21 cellular contexts compared by ENCODE assay signal in genomic region chr18:55663891-55664290, GRCh38.
"Had no signal": no experiment of that assay in that cellular context is flagged by ENCODE, and none has a peak within 500 bp of the region (broad histone marks: within the 10 kb centered on the region; RNA-seq: fewer than 3 reads in every experiment).

No MANE protein-coding gene starts in this region.

- H3K36me3 Mint-ChIP-seq: IgD-negative memory B cell had no signal

- H3K4me1 ChIP-seq: SJSA1 had no signal

- H3K4me3 ChIP-seq: MG63, SJSA1, SK-N-MC had no signal

- H3K9me3 ChIP-seq: MG63, SJSA1 had no signal

- H3K4me3 Mint-ChIP-seq: IgD-negative memory B cell had no signal

- H3K27me3 ChIP-seq: MG63, SJSA1 had no signal

- H3K27ac Mint-ChIP-seq: IgD-negative memory B cell had no signal

- FAIRE-seq: RCC 7860 had no signal

- DNase-seq: KBM-7, MG63, NCI-H1092, NCI-H1417 treated with DMSO at 0.1 percent for 48 hours, NCI-H146, NCI-H1694 treated with DMSO at 0.1 percent for 48 hours, NCI-H1930, NCI-H2081, NCI-H2107, NCI-H2227 treated with DMSO at 0.1 percent for 48 hours, NCI-H524, NCI-H526 treated with DMSO at 0.1 percent for 48 hours, NCI-H748 treated with DMSO at 0.1 percent for 48 hours, OCI-M1, Right ventricle myocardium superior, RPMI8226, SIG-M5 had no signal

- H3K36me3 ChIP-seq: MG63, SJSA1 had no signal

- H3K4me1 Mint-ChIP-seq: IgD-negative memory B cell had no signal

- H3K27ac ChIP-seq: SJSA1, SK-N-MC had no signal
